Comparison of ENCODE assay signal across 1 cellular context in genomic region chr5:140042551-140043507, GRCh38.
TF ChIP-seq lines count a peak whose summit lies in the region.

TSS of gene NRG2 (minus strand) at chr5:140043299.

TF ChIP-seq in HEK293, 187 proteins besides CTCF, POLR2A, EP300 and RAD21 (continued from another document and continues in another):
- TF ChIP-seq ZSCAN30 (tag by site-specific recombination; IDR thresholded peaks at IDR 0.05): no peak; the same call in 1 of the 2 replicates
- TF ChIP-seq ZNF624 (tag by site-specific recombination; IDR thresholded peaks at IDR 0.05): no peak
- peak; percentile 92 for TF ChIP-seq KLF16 (tag by site-specific recombination; IDR thresholded peaks at IDR 0.05)
- TF ChIP-seq, protein P1, sequence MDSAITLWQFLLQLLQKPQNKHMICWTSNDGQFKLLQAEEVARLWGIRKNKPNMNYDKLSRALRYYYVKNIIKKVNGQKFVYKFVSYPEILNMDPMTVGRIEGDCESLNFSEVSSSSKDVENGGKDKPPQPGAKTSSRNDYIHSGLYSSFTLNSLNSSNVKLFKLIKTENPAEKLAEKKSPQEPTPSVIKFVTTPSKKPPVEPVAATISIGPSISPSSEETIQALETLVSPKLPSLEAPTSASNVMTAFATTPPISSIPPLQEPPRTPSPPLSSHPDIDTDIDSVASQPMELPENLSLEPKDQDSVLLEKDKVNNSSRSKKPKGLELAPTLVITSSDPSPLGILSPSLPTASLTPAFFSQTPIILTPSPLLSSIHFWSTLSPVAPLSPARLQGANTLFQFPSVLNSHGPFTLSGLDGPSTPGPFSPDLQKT (IDR thresholded peaks at IDR 0.05; ENCODE audit: borderline replicate concordance, low read depth, low read length): no peak
- TF ChIP-seq, protein P2, sequence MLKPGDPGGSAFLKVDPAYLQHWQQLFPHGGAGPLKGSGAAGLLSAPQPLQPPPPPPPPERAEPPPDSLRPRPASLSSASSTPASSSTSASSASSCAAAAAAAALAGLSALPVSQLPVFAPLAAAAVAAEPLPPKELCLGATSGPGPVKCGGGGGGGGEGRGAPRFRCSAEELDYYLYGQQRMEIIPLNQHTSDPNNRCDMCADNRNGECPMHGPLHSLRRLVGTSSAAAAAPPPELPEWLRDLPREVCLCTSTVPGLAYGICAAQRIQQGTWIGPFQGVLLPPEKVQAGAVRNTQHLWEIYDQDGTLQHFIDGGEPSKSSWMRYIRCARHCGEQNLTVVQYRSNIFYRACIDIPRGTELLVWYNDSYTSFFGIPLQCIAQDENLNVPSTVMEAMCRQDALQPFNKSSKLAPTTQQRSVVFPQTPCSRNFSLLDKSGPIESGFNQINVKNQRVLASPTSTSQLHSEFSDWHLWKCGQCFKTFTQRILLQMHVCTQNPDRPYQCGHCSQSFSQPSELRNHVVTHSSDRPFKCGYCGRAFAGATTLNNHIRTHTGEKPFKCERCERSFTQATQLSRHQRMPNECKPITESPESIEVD (tag by site-specific recombination; IDR thresholded peaks at IDR 0.05): no peak
- no peak for TF ChIP-seq ZNF146 (tag by site-specific recombination; IDR thresholded peaks at IDR 0.05)
- no peak for TF ChIP-seq ZNF416 (tag by site-specific recombination; IDR thresholded peaks at IDR 0.05)
- TF ChIP-seq ZNF366 (tag by site-specific recombination; conservative IDR thresholded peaks at IDR 0.05): peak; percentile 79
- no peak for TF ChIP-seq ZNF510 (tag by site-specific recombination; IDR thresholded peaks at IDR 0.05; ENCODE audit: insufficient replicate concordance)
- TF ChIP-seq FEZF1 (tag by site-specific recombination; IDR thresholded peaks at IDR 0.05): no peak
- no peak for TF ChIP-seq AEBP2 (tag by site-specific recombination; IDR thresholded peaks at IDR 0.05; ENCODE audit: borderline replicate concordance)
- TF ChIP-seq HOXD13 (CRISPR knock-in tag; IDR thresholded peaks at IDR 0.05; ENCODE audit: borderline replicate concordance): no peak
- peak; percentile 92 for TF ChIP-seq ZBTB17 (tag by site-specific recombination; IDR thresholded peaks at IDR 0.05)
- TF ChIP-seq, protein P3, sequence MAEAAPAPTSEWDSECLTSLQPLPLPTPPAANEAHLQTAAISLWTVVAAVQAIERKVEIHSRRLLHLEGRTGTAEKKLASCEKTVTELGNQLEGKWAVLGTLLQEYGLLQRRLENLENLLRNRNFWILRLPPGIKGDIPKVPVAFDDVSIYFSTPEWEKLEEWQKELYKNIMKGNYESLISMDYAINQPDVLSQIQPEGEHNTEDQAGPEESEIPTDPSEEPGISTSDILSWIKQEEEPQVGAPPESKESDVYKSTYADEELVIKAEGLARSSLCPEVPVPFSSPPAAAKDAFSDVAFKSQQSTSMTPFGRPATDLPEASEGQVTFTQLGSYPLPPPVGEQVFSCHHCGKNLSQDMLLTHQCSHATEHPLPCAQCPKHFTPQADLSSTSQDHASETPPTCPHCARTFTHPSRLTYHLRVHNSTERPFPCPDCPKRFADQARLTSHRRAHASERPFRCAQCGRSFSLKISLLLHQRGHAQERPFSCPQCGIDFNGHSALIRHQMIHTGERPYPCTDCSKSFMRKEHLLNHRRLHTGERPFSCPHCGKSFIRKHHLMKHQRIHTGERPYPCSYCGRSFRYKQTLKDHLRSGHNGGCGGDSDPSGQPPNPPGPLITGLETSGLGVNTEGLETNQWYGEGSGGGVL (tag by site-specific recombination; IDR thresholded peaks at IDR 0.05): peak; percentile 94
- no peak for TF ChIP-seq ZNF555 (tag by site-specific recombination; conservative IDR thresholded peaks at IDR 0.05)
- no peak for TF ChIP-seq ZNF776 (tag by site-specific recombination; IDR thresholded peaks at IDR 0.05; ENCODE audit: borderline replicate concordance)
- TF ChIP-seq PRDM4 (tag by site-specific recombination; IDR thresholded peaks at IDR 0.05): peak; percentile 35; the same call in 1 of the 2 replicates
- no peak for TF ChIP-seq MEIS1 (CRISPR knock-in tag; IDR thresholded peaks at IDR 0.05; ENCODE audit: borderline replicate concordance)
- no peak; the same call in 1 of the 2 replicates for TF ChIP-seq ZBTB1 (tag by site-specific recombination; IDR thresholded peaks at IDR 0.05)
- TF ChIP-seq ZNF514 (tag by site-specific recombination; IDR thresholded peaks at IDR 0.05): no peak
- no peak for TF ChIP-seq ZNF670 (tag by site-specific recombination; IDR thresholded peaks at IDR 0.05; ENCODE audit: low read depth)
- peak; percentile 47; the same call in 1 of the 2 replicates for TF ChIP-seq BCL11B (tag by site-specific recombination; IDR thresholded peaks at IDR 0.05; ENCODE audit: low read depth)
- peak; percentile 94 for TF ChIP-seq ZXDB (tag by site-specific recombination; IDR thresholded peaks at IDR 0.05)
- no peak for TF ChIP-seq ZNF521 (tag by site-specific recombination; IDR thresholded peaks at IDR 0.05)
- no peak for TF ChIP-seq ZNF664 (tag by site-specific recombination; IDR thresholded peaks at IDR 0.05)
- TF ChIP-seq ZNF544 (tag by site-specific recombination; IDR thresholded peaks at IDR 0.05): no peak
- no peak for TF ChIP-seq ZFP3 (tag by site-specific recombination; IDR thresholded peaks at IDR 0.05; ENCODE audit: low read depth)
- TF ChIP-seq ZNF175 (tag by site-specific recombination; IDR thresholded peaks at IDR 0.05): no peak
- TF ChIP-seq ZNF391 (tag by site-specific recombination; IDR thresholded peaks at IDR 0.05; ENCODE audit: borderline replicate concordance, low read depth): no peak
- TF ChIP-seq, protein P4, sequence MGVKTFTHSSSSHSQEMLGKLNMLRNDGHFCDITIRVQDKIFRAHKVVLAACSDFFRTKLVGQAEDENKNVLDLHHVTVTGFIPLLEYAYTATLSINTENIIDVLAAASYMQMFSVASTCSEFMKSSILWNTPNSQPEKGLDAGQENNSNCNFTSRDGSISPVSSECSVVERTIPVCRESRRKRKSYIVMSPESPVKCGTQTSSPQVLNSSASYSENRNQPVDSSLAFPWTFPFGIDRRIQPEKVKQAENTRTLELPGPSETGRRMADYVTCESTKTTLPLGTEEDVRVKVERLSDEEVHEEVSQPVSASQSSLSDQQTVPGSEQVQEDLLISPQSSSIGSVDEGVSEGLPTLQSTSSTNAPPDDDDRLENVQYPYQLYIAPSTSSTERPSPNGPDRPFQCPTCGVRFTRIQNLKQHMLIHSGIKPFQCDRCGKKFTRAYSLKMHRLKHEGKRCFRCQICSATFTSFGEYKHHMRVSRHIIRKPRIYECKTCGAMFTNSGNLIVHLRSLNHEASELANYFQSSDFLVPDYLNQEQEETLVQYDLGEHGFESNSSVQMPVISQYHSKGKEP (tag by site-specific recombination; IDR thresholded peaks at IDR 0.05): peak; percentile 96
- TF ChIP-seq, protein P5, sequence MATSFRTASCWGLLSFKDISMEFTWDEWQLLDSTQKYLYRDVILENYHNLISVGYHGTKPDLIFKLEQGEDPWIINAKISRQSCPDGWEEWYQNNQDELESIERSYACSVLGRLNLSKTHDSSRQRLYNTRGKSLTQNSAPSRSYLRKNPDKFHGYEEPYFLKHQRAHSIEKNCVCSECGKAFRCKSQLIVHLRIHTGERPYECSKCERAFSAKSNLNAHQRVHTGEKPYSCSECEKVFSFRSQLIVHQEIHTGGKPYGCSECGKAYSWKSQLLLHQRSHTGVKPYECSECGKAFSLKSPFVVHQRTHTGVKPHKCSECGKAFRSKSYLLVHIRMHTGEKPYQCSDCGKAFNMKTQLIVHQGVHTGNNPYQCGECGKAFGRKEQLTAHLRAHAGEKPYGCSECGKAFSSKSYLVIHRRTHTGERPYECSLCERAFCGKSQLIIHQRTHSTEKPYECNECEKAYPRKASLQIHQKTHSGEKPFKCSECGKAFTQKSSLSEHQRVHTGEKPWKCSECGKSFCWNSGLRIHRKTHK (tag by site-specific recombination; IDR thresholded peaks at IDR 0.05): no peak
- TF ChIP-seq ZNF791 (tag by site-specific recombination; IDR thresholded peaks at IDR 0.05): no peak
- TF ChIP-seq ZNF23 (tag by site-specific recombination; IDR thresholded peaks at IDR 0.05; ENCODE audit: borderline replicate concordance): no peak
- TF ChIP-seq ZBTB49 (tag by site-specific recombination; IDR thresholded peaks at IDR 0.05; ENCODE audit: low read depth): no peak
- no peak for TF ChIP-seq ZFP41 (tag by site-specific recombination; IDR thresholded peaks at IDR 0.05; ENCODE audit: borderline replicate concordance)
- no peak for TF ChIP-seq ZBTB21 (tag by site-specific recombination; IDR thresholded peaks at IDR 0.05)
- no peak for TF ChIP-seq ZNF48 (tag by site-specific recombination; IDR thresholded peaks at IDR 0.05)
- TF ChIP-seq, protein P6, sequence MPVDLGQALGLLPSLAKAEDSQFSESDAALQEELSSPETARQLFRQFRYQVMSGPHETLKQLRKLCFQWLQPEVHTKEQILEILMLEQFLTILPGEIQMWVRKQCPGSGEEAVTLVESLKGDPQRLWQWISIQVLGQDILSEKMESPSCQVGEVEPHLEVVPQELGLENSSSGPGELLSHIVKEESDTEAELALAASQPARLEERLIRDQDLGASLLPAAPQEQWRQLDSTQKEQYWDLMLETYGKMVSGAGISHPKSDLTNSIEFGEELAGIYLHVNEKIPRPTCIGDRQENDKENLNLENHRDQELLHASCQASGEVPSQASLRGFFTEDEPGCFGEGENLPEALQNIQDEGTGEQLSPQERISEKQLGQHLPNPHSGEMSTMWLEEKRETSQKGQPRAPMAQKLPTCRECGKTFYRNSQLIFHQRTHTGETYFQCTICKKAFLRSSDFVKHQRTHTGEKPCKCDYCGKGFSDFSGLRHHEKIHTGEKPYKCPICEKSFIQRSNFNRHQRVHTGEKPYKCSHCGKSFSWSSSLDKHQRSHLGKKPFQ (tag by site-specific recombination; IDR thresholded peaks at IDR 0.05): no peak
- peak; percentile 48; the same call in 1 of the 2 replicates for TF ChIP-seq BCL11A (tag by site-specific recombination; IDR thresholded peaks at IDR 0.05; ENCODE audit: low read depth)
- TF ChIP-seq ZNF350 (tag by site-specific recombination; IDR thresholded peaks at IDR 0.05): no peak
- TF ChIP-seq ZNF24 (tag by site-specific recombination; IDR thresholded peaks at IDR 0.05): peak; percentile 56; the same call in 1 of the 2 replicates
- TF ChIP-seq HOXC10 (CRISPR knock-in tag; IDR thresholded peaks at IDR 0.05): peak; percentile 84; the same call in 1 of the 2 replicates
- peak; percentile 80; the same call in 1 of the 2 replicates for TF ChIP-seq ZBTB7A (tag by site-specific recombination; IDR thresholded peaks at IDR 0.05; ENCODE audit: low read depth)
- no peak for TF ChIP-seq KLF10 (tag by site-specific recombination; IDR thresholded peaks at IDR 0.05)
- TF ChIP-seq KLF17 (tag by site-specific recombination; IDR thresholded peaks at IDR 0.05): peak; percentile 70; the same call in 1 of the 2 replicates
- TF ChIP-seq ZNF248 (tag by site-specific recombination; IDR thresholded peaks at IDR 0.05): no peak
- TF ChIP-seq, protein P7, sequence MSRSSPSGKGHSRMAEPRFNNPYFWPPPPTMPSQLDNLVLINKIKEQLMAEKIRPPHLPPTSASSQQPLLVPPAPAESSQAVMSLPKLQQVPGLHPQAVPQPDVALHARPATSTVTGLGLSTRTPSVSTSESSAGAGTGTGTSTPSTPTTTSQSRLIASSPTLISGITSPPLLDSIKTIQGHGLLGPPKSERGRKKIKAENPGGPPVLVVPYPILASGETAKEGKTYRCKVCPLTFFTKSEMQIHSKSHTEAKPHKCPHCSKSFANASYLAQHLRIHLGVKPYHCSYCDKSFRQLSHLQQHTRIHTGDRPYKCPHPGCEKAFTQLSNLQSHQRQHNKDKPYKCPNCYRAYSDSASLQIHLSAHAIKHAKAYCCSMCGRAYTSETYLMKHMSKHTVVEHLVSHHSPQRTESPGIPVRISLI (tag by site-specific recombination; IDR thresholded peaks at IDR 0.05): no peak
